In the genomic region with DNA sequence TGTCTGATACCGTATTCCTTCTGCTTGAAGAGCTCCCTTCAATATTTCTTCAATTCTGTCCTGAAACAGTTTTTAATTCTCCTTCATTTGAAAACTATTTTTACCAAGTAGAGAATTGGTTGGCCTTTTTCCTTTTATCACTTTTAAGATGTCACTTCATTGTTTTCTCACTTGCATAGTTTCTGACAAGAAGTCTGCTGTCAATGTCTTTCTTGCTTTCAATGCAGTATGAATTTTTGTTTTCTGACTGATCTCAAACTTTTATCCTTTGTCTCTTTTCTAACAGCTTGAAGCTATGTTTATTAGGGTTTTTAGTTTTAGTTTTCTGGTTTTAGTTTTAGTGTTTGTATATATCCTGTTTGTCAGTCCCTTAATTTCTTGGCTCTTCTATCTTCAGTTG, we compare ENCODE assay signal across 17 cellular contexts.
DNase-seq lines count a peak whose midpoint lies in the region; ATAC-seq, FAIRE-seq and TF ChIP-seq lines count a peak whose summit lies in the region.
"Had no signal": no experiment of that assay in that cellular context is flagged by ENCODE, and none has a peak within 500 bp of the region (broad histone marks: within the 10 kb centered on the region; RNA-seq: fewer than 3 reads in every experiment).

No MANE protein-coding gene starts in this region.

- TF ChIP-seq CTCF in bronchial epithelial cell (IDR thresholded peaks at IDR 0.05; ENCODE audit: insufficient read depth, low read length, severe bottlenecking) (no peak), coronary artery (IDR thresholded peaks at IDR 0.05) (no peak)
- no peak for TF ChIP-seq CTCF in CD8-positive, alpha-beta T cell (IDR thresholded peaks at IDR 0.05)

- ATAC-seq in CD8-positive, alpha-beta T cell, result no peak
- ATAC-seq: activated naive CD4-positive, alpha-beta T cell treated with anti-CD3 and anti-CD28 coated beads, Interleukin-2, amount 50 U/mL, for 72 hours had no signal

- POLR2A ChIA-PET in CD8-positive, alpha-beta T cell (lab: Charles Lee), result no interaction called here

- H3K9me3 Mint-ChIP-seq in CD8-positive, alpha-beta T cell, result peaks cover 19% of the 10 kb centered on the region

- no peaks in the 10 kb centered on the region for H3K4me1 Mint-ChIP-seq in CD8-positive, alpha-beta T cell (ENCODE audit: low read depth)
- H3K4me1 Mint-ChIP-seq: mesothelial cell of epicardium had no signal

- FAIRE-seq in bronchial epithelial cell (lab: Jason Lieb, UNC), result peak; percentile 18

- no peaks in the 10 kb centered on the region for H3K4me1 ChIP-seq in CD8-positive, alpha-beta T cell (ENCODE audit: insufficient read depth, low read length)

- H3K36me3 ChIP-seq in bronchial epithelial cell (ENCODE audit: control insufficient read depth, insufficient read depth, low read length), result no peaks in the 10 kb centered on the region
- no peaks in the 10 kb centered on the region for H3K36me3 ChIP-seq in CD8-positive, alpha-beta T cell (ENCODE audit: insufficient read depth, low read length)

- CTCF ChIA-PET in CD8-positive, alpha-beta T cell (lab: Charles Lee), result no interaction called here

- H3K4me3 Mint-ChIP-seq in CD8-positive, alpha-beta T cell, result no peak overlapping the region
- H3K4me3 Mint-ChIP-seq: mesothelial cell of epicardium had no signal

- H3K4me3 ChIP-seq in bronchial epithelial cell (ENCODE audit: low read depth, low read length), result no peak overlapping the region
- no peak overlapping the region for H3K4me3 ChIP-seq in CD8-positive, alpha-beta T cell (ENCODE audit: low read depth, low read length)
- no peak overlapping the region for H3K4me3 ChIP-seq in coronary artery

- H3K27me3 ChIP-seq in bronchial epithelial cell (ENCODE audit: control insufficient read depth, insufficient read depth, low read length), result no peaks in the 10 kb centered on the region
- no peaks in the 10 kb centered on the region for H3K27me3 ChIP-seq in CD8-positive, alpha-beta T cell (ENCODE audit: insufficient read depth, low read length)

- no peak overlapping the region for H3K27ac ChIP-seq in CD8-positive, alpha-beta T cell (ENCODE audit: low read depth, low read length)
- no peak overlapping the region for H3K27ac ChIP-seq in coronary artery

- intact Hi-C loops in CD8-positive, alpha-beta T cell (cut with DNase I, micrococcal nuclease), result no loop called here

- peaks cover 15% of the 10 kb centered on the region for H3K36me3 Mint-ChIP-seq in CD8-positive, alpha-beta T cell

- DNase-seq in SKM-1 treated with dmso at 0.1 percent for 144 hours (lab: John Stamatoyannopoulos, UW; ENCODE audit: unreplicated experiment) (peak; percentile 27), SKM-1 (lab: John Stamatoyannopoulos, UW; ENCODE audit: unreplicated experiment) (no peak), NCI-H2196 (lab: John Stamatoyannopoulos, UW; ENCODE audit: unreplicated experiment) (peak; percentile 39), bronchial epithelial cell (ENCODE audit: low read depth) (no peak), putamen (ENCODE audit: low spot score) (no peak), coronary artery (ENCODE audit: low spot score) (no peak), NCI-H1694 treated with DMSO at 0.1 percent for 48 hours (lab: John Stamatoyannopoulos, UW) (no peak)
- DNase-seq in CD8-positive, alpha-beta T cell, result no peak
- DNase-seq: activated CD4-positive, alpha-beta T cell treated with anti-CD3 and anti-CD28 coated beads for 4 hours; islet precursor cell; NCI-H146; NCI-H526 treated with DMSO at 0.1 percent for 48 hours; nucleus accumbens; stimulated activated CD4-positive, alpha-beta T cell treated with anti-CD3 and anti-CD28 coated beads, Interleukin-4, amount 100 ng/mL, for 24 hours; T-helper 9 cell had no signal

- no peaks in the 10 kb centered on the region for H3K27me3 Mint-ChIP-seq in CD8-positive, alpha-beta T cell (ENCODE audit: low read depth)

- H3K9me3 ChIP-seq in CD8-positive, alpha-beta T cell (ENCODE audit: low read length), result no peaks in the 10 kb centered on the region

- H3K27ac Mint-ChIP-seq in CD8-positive, alpha-beta T cell, result no peak overlapping the region
- H3K27ac Mint-ChIP-seq: activated naive CD4-positive, alpha-beta T cell treated with anti-CD3 and anti-CD28 coated beads, Interleukin-2, amount 50 U/mL, for 72 hours; mesothelial cell of epicardium had no signal

Comparison
In these comparisons a context has a peak if more than half of its experiments do, and no peak if none do; other contexts are left out.
1. DNase-seq: peak in SKM-1 treated with dmso at 0.1 percent for 144 hours (single experiment) and NCI-H2196 (single experiment); none in SKM-1 (single experiment), bronchial epithelial cell (single experiment), putamen (single experiment), CD8-positive, alpha-beta T cell (0 of 7), coronary artery (single experiment) and NCI-H1694 treated with DMSO at 0.1 percent for 48 hours (single experiment).